1 cellular context compared by ENCODE assay signal in the genomic region with DNA sequence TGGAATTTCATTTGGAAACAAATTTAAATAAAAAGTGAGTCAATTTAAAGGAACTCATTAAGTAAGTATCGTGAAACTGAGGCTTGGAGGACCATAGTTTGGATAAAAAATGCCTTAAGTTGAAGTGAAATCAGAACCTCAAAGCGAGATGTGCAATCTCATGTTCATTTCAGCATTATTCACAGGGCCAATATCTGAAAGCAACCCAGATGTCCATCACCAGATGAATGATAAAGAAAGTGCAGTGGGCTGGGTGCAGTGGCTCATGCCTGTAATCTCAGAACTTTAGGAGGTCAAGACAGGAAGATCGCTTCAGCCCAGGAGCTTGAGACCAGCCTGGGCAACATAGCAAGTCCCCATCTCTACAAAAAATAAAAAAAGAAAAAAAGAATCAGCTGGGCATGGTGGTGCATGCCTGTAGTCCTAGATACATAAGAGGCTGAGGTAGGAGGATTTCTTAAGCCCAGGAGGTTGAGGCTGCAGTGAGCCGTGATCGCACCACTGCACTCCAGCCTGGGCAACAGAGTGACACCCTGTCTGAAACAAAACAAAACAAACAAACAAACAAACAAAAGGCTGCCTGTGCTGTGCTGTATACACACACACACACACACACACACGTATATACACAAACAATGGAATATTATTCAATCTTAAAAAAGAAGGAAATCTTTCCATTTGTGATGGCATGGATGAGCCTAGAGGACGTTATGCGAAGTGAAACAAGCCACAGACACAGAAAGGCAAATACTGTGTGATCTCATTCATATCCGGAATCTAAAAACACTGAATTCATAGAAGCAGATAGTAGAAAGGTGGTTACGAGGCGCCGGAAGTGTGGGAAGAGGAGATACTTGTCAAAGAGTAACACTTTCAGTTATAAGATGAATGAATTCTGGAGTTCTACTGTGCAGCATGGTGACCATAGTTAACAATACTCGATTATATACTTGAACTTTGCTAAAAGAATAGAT.
TF ChIP-seq lines count a peak whose summit lies in the region.

No MANE protein-coding gene starts in this region.

TF ChIP-seq in SK-N-SH treated with all-trans-retinoic acid at 6 μM for 48 hours, 23 proteins besides CTCF, POLR2A, EP300 and RAD21 (continued from another document):
- TF ChIP-seq, protein P1, sequence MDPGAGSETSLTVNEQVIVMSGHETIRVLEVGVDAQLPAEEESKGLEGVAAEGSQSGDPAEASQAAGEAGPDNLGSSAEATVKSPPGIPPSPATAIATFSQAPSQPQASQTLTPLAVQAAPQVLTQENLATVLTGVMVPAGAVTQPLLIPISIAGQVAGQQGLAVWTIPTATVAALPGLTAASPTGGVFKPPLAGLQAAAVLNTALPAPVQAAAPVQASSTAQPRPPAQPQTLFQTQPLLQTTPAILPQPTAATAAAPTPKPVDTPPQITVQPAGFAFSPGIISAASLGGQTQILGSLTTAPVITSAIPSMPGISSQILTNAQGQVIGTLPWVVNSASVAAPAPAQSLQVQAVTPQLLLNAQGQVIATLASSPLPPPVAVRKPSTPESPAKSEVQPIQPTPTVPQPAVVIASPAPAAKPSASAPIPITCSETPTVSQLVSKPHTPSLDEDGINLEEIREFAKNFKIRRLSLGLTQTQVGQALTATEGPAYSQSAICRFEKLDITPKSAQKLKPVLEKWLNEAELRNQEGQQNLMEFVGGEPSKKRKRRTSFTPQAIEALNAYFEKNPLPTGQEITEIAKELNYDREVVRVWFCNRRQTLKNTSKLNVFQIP (CRISPR knock-in tag; IDR thresholded peaks at IDR 0.05; ENCODE audit: borderline replicate concordance, low read depth) = no peak
- TF ChIP-seq ZFP3 (CRISPR knock-in tag; IDR thresholded peaks at IDR 0.05) (no peak), PATZ1 (CRISPR knock-in tag; IDR thresholded peaks at IDR 0.05; ENCODE audit: borderline replicate concordance) (no peak), ZNF565 (CRISPR knock-in tag; conservative IDR thresholded peaks at IDR 0.05; ENCODE audit: low read depth) (no peak), GLIS3 (CRISPR knock-in tag; IDR thresholded peaks at IDR 0.05) (no peak)
